Comparison of ENCODE assay signal across 8 cellular contexts in the genomic region with DNA sequence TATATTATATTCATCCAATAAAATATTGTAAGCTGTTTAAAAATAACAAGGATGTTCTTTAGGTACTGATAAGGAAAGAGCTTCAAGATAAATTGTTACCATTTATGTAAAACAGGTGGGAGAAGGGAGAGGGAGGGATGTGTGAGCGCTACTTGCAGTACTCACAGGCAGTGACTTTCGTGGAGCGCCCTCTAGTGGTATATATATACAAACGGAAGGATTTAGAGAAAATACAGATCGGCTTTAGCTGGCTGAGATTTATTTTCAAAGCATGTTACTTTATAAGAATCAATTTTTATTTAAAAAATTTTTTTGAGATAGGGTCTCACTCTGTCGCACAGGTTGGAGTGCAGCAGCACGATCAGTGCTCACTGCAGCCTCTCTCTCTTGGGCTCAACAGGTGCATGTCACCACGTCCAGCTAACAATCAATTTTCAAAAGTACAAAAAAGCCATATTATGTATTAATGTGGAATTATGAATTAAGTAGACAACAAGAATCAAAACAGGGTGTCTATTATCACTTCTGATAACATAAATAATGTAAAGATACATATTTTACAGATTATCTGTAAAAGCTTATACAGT. TPM values are rescaled to one million over a fixed set of nuclear protein-coding genes. Genes with fewer than 3 reads are reported as not detected.
A peak's percentile ranks its signal among the peaks of the same experiment; 100 is the strongest.
DNase-seq lines count a peak whose midpoint lies in the region; ATAC-seq and TF ChIP-seq lines count a peak whose summit lies in the region.

No MANE protein-coding gene starts in this region.

- H3K27me3 ChIP-seq in MM.1S (replicated peaks; ENCODE audit: insufficient read depth, low read length): no peaks in the 10 kb centered on the region
- H3K27me3 ChIP-seq in Panc1 (ENCODE audit: control insufficient read depth, insufficient read depth, low read length): peaks cover 2% of the 10 kb centered on the region; the same call in 1 of the 2 replicates
- peaks cover 0 to 7% of the 10 kb centered on the region in 2 donors for H3K27me3 ChIP-seq in body of pancreas

- H3K4me1 ChIP-seq in MM.1S (ENCODE audit: low read length) (peaks cover 20% of the 10 kb centered on the region), Panc1 (ENCODE audit: control insufficient read depth, insufficient read depth, low read length) (peaks cover 3% of the 10 kb centered on the region), body of pancreas (peaks cover 10% of the 10 kb centered on the region)

- H3K27ac ChIP-seq in MM.1S (ENCODE audit: low read length) (no peak overlapping the region), Panc1 (ENCODE audit: low read length) (no peak overlapping the region), body of pancreas (no peak overlapping the region)

- H3F3A ChIP-seq in MM.1S (ENCODE audit: insufficient read depth, low read length): no peaks in the 10 kb centered on the region

- in situ Hi-C loops in Panc1 (cut with HindIII; ENCODE audit: low pct_unique_long_range_greater_than_20kb, low sequenced_read_pairs): no loop called here

- H3K4me2 ChIP-seq in MM.1S (ENCODE audit: low read depth, low read length): no peak overlapping the region

- no peak for TF ChIP-seq POLR2A in body of pancreas (IDR thresholded peaks at IDR 0.05)

- peak; percentile 64 for DNase-seq in EL
- DNase-seq in MM.1S: peak; percentile 75
- DNase-seq in Panc1 (ENCODE audit: low read depth, low spot score): no peak
- DNase-seq in body of pancreas: peak; percentile 41 to 68 (median 56)
- DNase-seq in kidney glomerular epithelial cell (lab: John Stamatoyannopoulos, UW): peak; percentile 83
- peak; percentile 6 for DNase-seq in stimulated activated naive CD4-positive, alpha-beta T cell treated with Interleukin-2 at 50 U/mL for 16 hours (lab: John Stamatoyannopoulos, UW)

- no peak overlapping the region for H3K4me3 ChIP-seq in MM.1S (ENCODE audit: low read length)
- H3K4me3 ChIP-seq in Panc1 (ENCODE audit: low read depth in 2 of 2, low read length in 2 of 2): no peak overlapping the region
- H3K4me3 ChIP-seq in body of pancreas: no peak overlapping the region

- H3K9ac ChIP-seq in MM.1S (ENCODE audit: low read length): no peak overlapping the region

- H3K79me2 ChIP-seq in MM.1S (ENCODE audit: low read length): no peaks in the 10 kb centered on the region

- WGBS in body of pancreas, 2 donors: 8 to 10% methylated on average over 8 of the region's 8 CpGs

- no peaks in the 10 kb centered on the region for H3K9me3 ChIP-seq in MM.1S (replicated peaks; ENCODE audit: insufficient read depth, low read length)
- no peaks in the 10 kb centered on the region for H3K9me3 ChIP-seq in Panc1 (ENCODE audit: control insufficient read depth, insufficient read depth, low read depth, low read length)
- no peaks in the 10 kb centered on the region for H3K9me3 ChIP-seq in body of pancreas

- TF ChIP-seq CTCF in MM.1S (IDR thresholded peaks at IDR 0.05; ENCODE audit: low read length) (peak; percentile 66), Panc1 (IDR thresholded peaks at IDR 0.05) (peak; percentile 88), body of pancreas (IDR thresholded peaks at IDR 0.05) (peak; percentile 57 to 90 (median 60))

- H2AFZ ChIP-seq in MM.1S (ENCODE audit: low read length): no peak overlapping the region

- intact Hi-C loops in Panc1 (cut with micrococcal nuclease; ENCODE audit: unreplicated experiment) (no loop called here), body of pancreas (cut with DNase I) (no loop called here)

- H3K36me3 ChIP-seq in MM.1S (replicated peaks; ENCODE audit: insufficient read depth, low read length) (no peaks in the 10 kb centered on the region), Panc1 (ENCODE audit: control insufficient read depth, insufficient read depth, low read length) (no peaks in the 10 kb centered on the region), body of pancreas (replicated peaks in 1 of 2; ENCODE audit: insufficient read depth in 1 of 2, low read depth in 2 of 2) (no peaks in the 10 kb centered on the region)

- no peaks in the 10 kb centered on the region for H3K9me2 ChIP-seq in MM.1S (replicated peaks; ENCODE audit: insufficient read depth, low read length)

- no peaks in the 10 kb centered on the region for H4K20me1 ChIP-seq in MM.1S (ENCODE audit: insufficient read depth, low read length)

- POLR2A ChIA-PET in Panc1 (lab: Charles Lee): interaction anchor here (0.6 kb wide), 1 partner anchor 27 kb away, joined by 3 read pairs; no protein-coding TSS in a partner anchor

- no TSS peak for BruUV-seq in Panc1 (replicated peaks; lab: Mats Ljungman, UMichigan)

- ATAC-seq in Panc1 (no peak), body of pancreas (no peak), GM19328 (IDR thresholded peaks at IDR 0.05; ENCODE audit: unreplicated experiment) (no peak), GM21619 (IDR thresholded peaks at IDR 0.05; ENCODE audit: unreplicated experiment) (no peak)

- CTCF ChIA-PET in Panc1 (lab: Charles Lee): interaction anchor here (0.5 to 1.8 kb wide), 13 partner anchors 8 to 912 kb away, joined by 3 to 9 read pairs (median 3); no protein-coding TSS in a partner anchor

RNA-seq across cellular contexts. Expression of a gene that starts 3.3 kb away (rescaled TPM):
- total RNA-seq in Panc1 (2021; ENCODE audit: unreplicated experiment) (not detected), body of pancreas (not detected)
- not detected for polyA plus RNA-seq in Panc1 (2012; ENCODE audit: insufficient read length)

RNA-seq across cellular contexts. Expression of a gene that starts 20.6 kb away (rescaled TPM):
- total RNA-seq in Panc1 (2021; ENCODE audit: unreplicated experiment) (11.9 TPM), body of pancreas (10 to 100 TPM; 23.7 to 31.9 TPM)
- polyA plus RNA-seq in Panc1 (2012; ENCODE audit: insufficient read length): 10.0 TPM

RNA-seq across cellular contexts. Expression of a gene that starts 27.4 kb away (rescaled TPM):
- total RNA-seq in Panc1 (2021; ENCODE audit: unreplicated experiment): not detected
- not detected for polyA plus RNA-seq in Panc1 (2012; ENCODE audit: insufficient read length)
- total RNA-seq in body of pancreas: not detected
